15 cellular contexts compared by ENCODE assay signal in genomic region chr5:55540024-55540423, GRCh38. TPM values are rescaled to one million over a fixed set of nuclear protein-coding genes. Genes with fewer than 3 reads are reported as not detected.
DNase-seq lines count a peak whose midpoint lies in the region; ATAC-seq lines count a peak whose summit lies in the region.
"Had no signal": no experiment of that assay in that cellular context is flagged by ENCODE, and none has a peak within 500 bp of the region (broad histone marks: within the 10 kb centered on the region; RNA-seq: fewer than 3 reads in every experiment).

No MANE protein-coding gene starts in this region.

- no peaks in the 10 kb centered on the region for H3K9me3 ChIP-seq in naive thymus-derived CD4-positive, alpha-beta T cell (ENCODE audit: control insufficient read depth in 2 of 3, low read length in 3 of 3)

- ATAC-seq in HG02973 (IDR thresholded peaks at IDR 0.05; ENCODE audit: unreplicated experiment) (peak; percentile 55), GM19395 (IDR thresholded peaks at IDR 0.05; ENCODE audit: unreplicated experiment) (no peak), GM21786 (IDR thresholded peaks at IDR 0.05; ENCODE audit: unreplicated experiment) (no peak)
- ATAC-seq in activated T-helper 17 cell treated with anti-CD3 and anti-CD28 coated beads, Interleukin-2, amount 50 U/mL, for 72 hours (replicated peaks): no peak
- ATAC-seq in naive thymus-derived CD4-positive, alpha-beta T cell: no peak
- ATAC-seq: natural killer cell treated with Interleukin-12 subunit alpha and Interleukin-12 subunit beta and Interleukin-15 and Interleukin-18, amount 100 ng/mL, for 72 hours had no signal

- peaks cover 3 to 29% of the 10 kb centered on the region in 2 donors for H3K4me1 ChIP-seq in naive thymus-derived CD4-positive, alpha-beta T cell (ENCODE audit: control insufficient read depth in 2 of 2, insufficient read depth in 2 of 2, low read length in 2 of 2)

- peak overlapping the region; percentile 62 for H3K4me3 Mint-ChIP-seq in activated CD4-positive, alpha-beta T cell treated with anti-CD3 and anti-CD28 coated beads, Interleukin-2, amount 10 ng/mL, durations not matched to agents 24 days and 14 days
- H3K4me3 Mint-ChIP-seq in activated T-helper 17 cell treated with anti-CD3 and anti-CD28 coated beads, Interleukin-2, amount 50 U/mL, for 72 hours: peak overlapping the region; percentile 35
- peak overlapping the region in 5 of 10 donors; percentile 0 to 79 (median 48) for H3K4me3 Mint-ChIP-seq in naive thymus-derived CD4-positive, alpha-beta T cell
- H3K4me3 Mint-ChIP-seq: activated B cell treated with CpG ODN at 0.5 μM for 24 hours; natural killer cell treated with Interleukin-12 subunit alpha and Interleukin-12 subunit beta and Interleukin-15 and Interleukin-18, amount 100 ng/mL, for 72 hours had no signal

- no peak overlapping the region for H3K4me3 ChIP-seq in naive thymus-derived CD4-positive, alpha-beta T cell (ENCODE audit: low read length)

- H3K27me3 ChIP-seq in naive thymus-derived CD4-positive, alpha-beta T cell (ENCODE audit: control insufficient read depth in 2 of 2, insufficient read depth in 2 of 2, low read length in 2 of 2): no peaks in the 10 kb centered on the region

- DNase-seq in activated CD4-positive, alpha-beta T cell treated with anti-CD3 and anti-CD28 coated beads, Interleukin-2, amount 10 ng/mL, durations not matched to agents 24 days and 14 days: no peak
- no peak for DNase-seq in activated CD4-positive, alpha-beta T cell treated with anti-CD3 and anti-CD28 coated beads, Interleukin-2, amount 50 U/mL, for 4 hours
- DNase-seq in naive thymus-derived CD4-positive, alpha-beta T cell: no peak
- DNase-seq in activated gamma-delta T cell treated with Interleukin-2 at 50 U/mL for 16 hours: no peak
- DNase-seq: 8988T, activated B cell treated with CpG ODN at 0.5 μM for 24 hours, DMS 273 treated with DMSO at 0.1 percent for 48 hours, kidney glomerular epithelial cell, NCI-H1417 treated with DMSO at 0.1 percent for 48 hours, NCI-H524 treated with DMSO at 0.1 percent for 48 hours had no signal

- no peak overlapping the region for H3K27ac ChIP-seq in naive thymus-derived CD4-positive, alpha-beta T cell (ENCODE audit: low read depth, low read length)

- intact Hi-C loops in activated CD4-positive, alpha-beta T cell treated with anti-CD3 and anti-CD28 coated beads, Interleukin-2, amount 10 ng/mL, durations not matched to agents 24 days and 14 days (cut with micrococcal nuclease): no loop called here
- intact Hi-C loops in naive thymus-derived CD4-positive, alpha-beta T cell (cut with micrococcal nuclease): no loop called here

- CTCF ChIA-PET in naive thymus-derived CD4-positive, alpha-beta T cell (lab: Charles Lee): interaction anchor here (1.0 kb wide), 1 partner anchor 152 kb away, joined by 3 read pairs; no protein-coding TSS in a partner anchor

- H3K27me3 Mint-ChIP-seq in activated CD4-positive, alpha-beta T cell treated with anti-CD3 and anti-CD28 coated beads, Interleukin-2, amount 10 ng/mL, durations not matched to agents 24 days and 14 days: no peaks in the 10 kb centered on the region
- no peaks in the 10 kb centered on the region for H3K27me3 Mint-ChIP-seq in activated T-helper 17 cell treated with anti-CD3 and anti-CD28 coated beads, Interleukin-2, amount 50 U/mL, for 72 hours
- no peaks in the 10 kb centered on the region for H3K27me3 Mint-ChIP-seq in naive thymus-derived CD4-positive, alpha-beta T cell
- H3K27me3 Mint-ChIP-seq: activated B cell treated with CpG ODN at 0.5 μM for 24 hours had no signal

- no peaks in the 10 kb centered on the region for H3K36me3 Mint-ChIP-seq in activated CD4-positive, alpha-beta T cell treated with anti-CD3 and anti-CD28 coated beads, Interleukin-2, amount 10 ng/mL, durations not matched to agents 24 days and 14 days (ENCODE audit: low read depth)
- H3K36me3 Mint-ChIP-seq in activated T-helper 17 cell treated with anti-CD3 and anti-CD28 coated beads, Interleukin-2, amount 50 U/mL, for 72 hours (ENCODE audit: low read depth): no peaks in the 10 kb centered on the region
- peaks cover 0 to 2% (median 0%) of the 10 kb centered on the region in 5 donors for H3K36me3 Mint-ChIP-seq in naive thymus-derived CD4-positive, alpha-beta T cell
- H3K36me3 Mint-ChIP-seq: natural killer cell treated with Interleukin-12 subunit alpha and Interleukin-12 subunit beta and Interleukin-15 and Interleukin-18, amount 100 ng/mL, for 72 hours had no signal

- H3K36me3 ChIP-seq in naive thymus-derived CD4-positive, alpha-beta T cell (ENCODE audit: control insufficient read depth in 2 of 3, insufficient read depth in 3 of 3, low read length in 3 of 3): no peaks in the 10 kb centered on the region

- H3K4me1 Mint-ChIP-seq in activated CD4-positive, alpha-beta T cell treated with anti-CD3 and anti-CD28 coated beads, Interleukin-2, amount 10 ng/mL, durations not matched to agents 24 days and 14 days: peaks cover 36% of the 10 kb centered on the region
- H3K4me1 Mint-ChIP-seq in activated T-helper 17 cell treated with anti-CD3 and anti-CD28 coated beads, Interleukin-2, amount 50 U/mL, for 72 hours: peaks cover 20% of the 10 kb centered on the region
- H3K4me1 Mint-ChIP-seq in naive thymus-derived CD4-positive, alpha-beta T cell: peaks cover 19 to 57% (median 49%) of the 10 kb centered on the region in 7 donors

- POLR2A ChIA-PET in naive thymus-derived CD4-positive, alpha-beta T cell (lab: Charles Lee): no interaction called here

- peak overlapping the region; percentile 13 for H3K27ac Mint-ChIP-seq in activated CD4-positive, alpha-beta T cell treated with anti-CD3 and anti-CD28 coated beads, Interleukin-2, amount 10 ng/mL, durations not matched to agents 24 days and 14 days
- no peak overlapping the region for H3K27ac Mint-ChIP-seq in activated T-helper 17 cell treated with anti-CD3 and anti-CD28 coated beads, Interleukin-2, amount 50 U/mL, for 72 hours
- H3K27ac Mint-ChIP-seq in naive thymus-derived CD4-positive, alpha-beta T cell: peak overlapping the region in 5 of 9 donors; percentile 10 to 86 (median 77)
- H3K27ac Mint-ChIP-seq: natural killer cell treated with Interleukin-12 subunit alpha and Interleukin-12 subunit beta and Interleukin-15 and Interleukin-18, amount 100 ng/mL, for 72 hours had no signal

- H3K9me3 Mint-ChIP-seq in activated CD4-positive, alpha-beta T cell treated with anti-CD3 and anti-CD28 coated beads, Interleukin-2, amount 10 ng/mL, durations not matched to agents 24 days and 14 days: no peaks in the 10 kb centered on the region
- no peaks in the 10 kb centered on the region for H3K9me3 Mint-ChIP-seq in activated T-helper 17 cell treated with anti-CD3 and anti-CD28 coated beads, Interleukin-2, amount 50 U/mL, for 72 hours
- no peaks in the 10 kb centered on the region for H3K9me3 Mint-ChIP-seq in naive thymus-derived CD4-positive, alpha-beta T cell
- H3K9me3 Mint-ChIP-seq: activated B cell treated with CpG ODN at 0.5 μM for 24 hours; natural killer cell treated with Interleukin-12 subunit alpha and Interleukin-12 subunit beta and Interleukin-15 and Interleukin-18, amount 100 ng/mL, for 72 hours had no signal

RNA-seq across cellular contexts. Expression of gene PLPP1, which starts 5.3 kb away (rescaled TPM):
- 29.7 and 33.9 TPM in 2 replicates for total RNA-seq in activated CD4-positive, alpha-beta T cell treated with anti-CD3 and anti-CD28 coated beads, Interleukin-2, amount 10 ng/mL, durations not matched to agents 24 days and 14 days
- 1 to 10 TPM; 4.8 to 9.7 TPM for total RNA-seq in activated T-helper 17 cell treated with anti-CD3 and anti-CD28 coated beads, Interleukin-2, amount 50 U/mL, for 72 hours
- total RNA-seq in naive thymus-derived CD4-positive, alpha-beta T cell: 10 to 100 TPM in 2 of 5 experiments, 1 to 10 TPM in 3; 8.0 to 31.3 (median 8.4) TPM
- 10 to 100 TPM; 20.3 to 24.3 TPM for polyA plus RNA-seq in naive thymus-derived CD4-positive, alpha-beta T cell
